ENCODE assay signal across 1 cellular context in the genomic region with DNA sequence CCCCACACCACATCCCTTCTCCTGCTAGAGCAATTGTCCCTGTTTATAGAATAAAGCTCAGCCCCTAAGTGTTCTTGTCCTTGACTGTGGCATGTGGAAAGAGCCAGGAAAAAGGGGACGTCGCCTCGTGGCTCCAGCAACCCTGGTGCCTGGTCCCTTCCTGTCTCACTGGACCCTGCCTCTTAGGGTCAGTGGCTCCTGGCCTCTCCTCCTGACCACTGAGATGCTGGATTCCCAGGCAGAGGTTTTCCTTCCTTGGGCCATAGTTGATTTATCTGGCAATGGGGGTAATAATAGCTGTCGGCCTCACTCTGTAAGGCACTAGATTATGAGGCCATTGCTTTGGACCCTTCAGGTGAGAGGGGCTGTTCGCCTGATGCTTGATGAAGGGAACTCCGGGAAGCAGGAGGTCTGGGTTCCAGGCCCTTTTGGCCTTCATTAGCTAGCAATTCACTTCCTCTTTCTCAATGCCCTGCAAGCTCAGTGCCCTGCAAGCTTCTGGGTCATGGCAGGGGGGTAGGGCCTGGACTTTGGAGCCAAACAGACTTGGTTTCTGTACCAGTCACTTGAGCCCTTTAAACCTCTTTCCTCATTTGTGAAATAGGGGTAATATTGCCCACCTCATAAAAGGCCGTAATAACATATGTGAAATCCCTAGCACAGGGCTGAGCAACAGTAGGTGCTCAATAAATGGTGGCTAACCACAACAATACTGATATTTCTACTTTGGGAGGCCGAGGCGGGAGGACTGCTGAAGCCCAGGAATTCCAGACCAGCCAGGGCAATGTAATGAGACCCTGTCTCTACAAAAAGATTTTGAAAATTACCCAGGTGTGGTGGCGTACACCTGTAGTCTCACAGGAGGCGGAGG.
TF ChIP-seq lines count a peak whose summit lies in the region.

No MANE protein-coding gene starts in this region.

TF ChIP-seq in HepG2, 621 proteins besides CTCF, POLR2A, EP300 and RAD21 (continued from another document and continues in another):
- TF ChIP-seq NR2F2 (IDR thresholded peaks at IDR 0.05; ENCODE audit: borderline replicate concordance, low read depth) (peak; percentile 49; the same call in 1 of the 2 replicates), ZNF562 (CRISPR knock-in tag; IDR thresholded peaks at IDR 0.05; ENCODE audit: borderline replicate concordance) (no peak), DNMT1 (CRISPR knock-in tag; IDR thresholded peaks at IDR 0.05) (no peak), ZNF749 (CRISPR knock-in tag; IDR thresholded peaks at IDR 0.05; ENCODE audit: borderline replicate concordance) (no peak), ASH2L (IDR thresholded peaks at IDR 0.05; ENCODE audit: insufficient read length, low read depth, low read length) (peak; percentile 1), ESRRA (CRISPR knock-in tag; IDR thresholded peaks at IDR 0.05; ENCODE audit: low read depth) (no peak), HMG20A (CRISPR knock-in tag; IDR thresholded peaks at IDR 0.05; ENCODE audit: borderline replicate concordance) (no peak), SRSF9 (IDR thresholded peaks at IDR 0.05; ENCODE audit: borderline replicate concordance, insufficient read depth, low read depth, low read length, poor library complexity, severe bottlenecking) (no peak), EEA1 (CRISPR knock-in tag; IDR thresholded peaks at IDR 0.05; ENCODE audit: borderline replicate concordance) (no peak), ZNF367 (CRISPR knock-in tag; IDR thresholded peaks at IDR 0.05; ENCODE audit: borderline replicate concordance) (no peak)
- TF ChIP-seq, protein P1, sequence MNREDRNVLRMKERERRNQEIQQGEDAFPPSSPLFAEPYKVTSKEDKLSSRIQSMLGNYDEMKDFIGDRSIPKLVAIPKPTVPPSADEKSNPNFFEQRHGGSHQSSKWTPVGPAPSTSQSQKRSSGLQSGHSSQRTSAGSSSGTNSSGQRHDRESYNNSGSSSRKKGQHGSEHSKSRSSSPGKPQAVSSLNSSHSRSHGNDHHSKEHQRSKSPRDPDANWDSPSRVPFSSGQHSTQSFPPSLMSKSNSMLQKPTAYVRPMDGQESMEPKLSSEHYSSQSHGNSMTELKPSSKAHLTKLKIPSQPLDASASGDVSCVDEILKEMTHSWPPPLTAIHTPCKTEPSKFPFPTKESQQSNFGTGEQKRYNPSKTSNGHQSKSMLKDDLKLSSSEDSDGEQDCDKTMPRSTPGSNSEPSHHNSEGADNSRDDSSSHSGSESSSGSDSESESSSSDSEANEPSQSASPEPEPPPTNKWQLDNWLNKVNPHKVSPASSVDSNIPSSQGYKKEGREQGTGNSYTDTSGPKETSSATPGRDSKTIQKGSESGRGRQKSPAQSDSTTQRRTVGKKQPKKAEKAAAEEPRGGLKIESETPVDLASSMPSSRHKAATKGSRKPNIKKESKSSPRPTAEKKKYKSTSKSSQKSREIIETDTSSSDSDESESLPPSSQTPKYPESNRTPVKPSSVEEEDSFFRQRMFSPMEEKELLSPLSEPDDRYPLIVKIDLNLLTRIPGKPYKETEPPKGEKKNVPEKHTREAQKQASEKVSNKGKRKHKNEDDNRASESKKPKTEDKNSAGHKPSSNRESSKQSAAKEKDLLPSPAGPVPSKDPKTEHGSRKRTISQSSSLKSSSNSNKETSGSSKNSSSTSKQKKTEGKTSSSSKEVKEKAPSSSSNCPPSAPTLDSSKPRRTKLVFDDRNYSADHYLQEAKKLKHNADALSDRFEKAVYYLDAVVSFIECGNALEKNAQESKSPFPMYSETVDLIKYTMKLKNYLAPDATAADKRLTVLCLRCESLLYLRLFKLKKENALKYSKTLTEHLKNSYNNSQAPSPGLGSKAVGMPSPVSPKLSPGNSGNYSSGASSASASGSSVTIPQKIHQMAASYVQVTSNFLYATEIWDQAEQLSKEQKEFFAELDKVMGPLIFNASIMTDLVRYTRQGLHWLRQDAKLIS (CRISPR knock-in tag; IDR thresholded peaks at IDR 0.05) = no peak
- TF ChIP-seq, protein P2, sequence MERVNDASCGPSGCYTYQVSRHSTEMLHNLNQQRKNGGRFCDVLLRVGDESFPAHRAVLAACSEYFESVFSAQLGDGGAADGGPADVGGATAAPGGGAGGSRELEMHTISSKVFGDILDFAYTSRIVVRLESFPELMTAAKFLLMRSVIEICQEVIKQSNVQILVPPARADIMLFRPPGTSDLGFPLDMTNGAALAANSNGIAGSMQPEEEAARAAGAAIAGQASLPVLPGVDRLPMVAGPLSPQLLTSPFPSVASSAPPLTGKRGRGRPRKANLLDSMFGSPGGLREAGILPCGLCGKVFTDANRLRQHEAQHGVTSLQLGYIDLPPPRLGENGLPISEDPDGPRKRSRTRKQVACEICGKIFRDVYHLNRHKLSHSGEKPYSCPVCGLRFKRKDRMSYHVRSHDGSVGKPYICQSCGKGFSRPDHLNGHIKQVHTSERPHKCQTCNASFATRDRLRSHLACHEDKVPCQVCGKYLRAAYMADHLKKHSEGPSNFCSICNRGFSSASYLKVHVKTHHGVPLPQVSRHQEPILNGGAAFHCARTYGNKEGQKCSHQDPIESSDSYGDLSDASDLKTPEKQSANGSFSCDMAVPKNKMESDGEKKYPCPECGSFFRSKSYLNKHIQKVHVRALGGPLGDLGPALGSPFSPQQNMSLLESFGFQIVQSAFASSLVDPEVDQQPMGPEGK (CRISPR knock-in tag; IDR thresholded peaks at IDR 0.05) = peak; percentile 28; the same call in 1 of the 2 replicates
- TF ChIP-seq, protein P3, sequence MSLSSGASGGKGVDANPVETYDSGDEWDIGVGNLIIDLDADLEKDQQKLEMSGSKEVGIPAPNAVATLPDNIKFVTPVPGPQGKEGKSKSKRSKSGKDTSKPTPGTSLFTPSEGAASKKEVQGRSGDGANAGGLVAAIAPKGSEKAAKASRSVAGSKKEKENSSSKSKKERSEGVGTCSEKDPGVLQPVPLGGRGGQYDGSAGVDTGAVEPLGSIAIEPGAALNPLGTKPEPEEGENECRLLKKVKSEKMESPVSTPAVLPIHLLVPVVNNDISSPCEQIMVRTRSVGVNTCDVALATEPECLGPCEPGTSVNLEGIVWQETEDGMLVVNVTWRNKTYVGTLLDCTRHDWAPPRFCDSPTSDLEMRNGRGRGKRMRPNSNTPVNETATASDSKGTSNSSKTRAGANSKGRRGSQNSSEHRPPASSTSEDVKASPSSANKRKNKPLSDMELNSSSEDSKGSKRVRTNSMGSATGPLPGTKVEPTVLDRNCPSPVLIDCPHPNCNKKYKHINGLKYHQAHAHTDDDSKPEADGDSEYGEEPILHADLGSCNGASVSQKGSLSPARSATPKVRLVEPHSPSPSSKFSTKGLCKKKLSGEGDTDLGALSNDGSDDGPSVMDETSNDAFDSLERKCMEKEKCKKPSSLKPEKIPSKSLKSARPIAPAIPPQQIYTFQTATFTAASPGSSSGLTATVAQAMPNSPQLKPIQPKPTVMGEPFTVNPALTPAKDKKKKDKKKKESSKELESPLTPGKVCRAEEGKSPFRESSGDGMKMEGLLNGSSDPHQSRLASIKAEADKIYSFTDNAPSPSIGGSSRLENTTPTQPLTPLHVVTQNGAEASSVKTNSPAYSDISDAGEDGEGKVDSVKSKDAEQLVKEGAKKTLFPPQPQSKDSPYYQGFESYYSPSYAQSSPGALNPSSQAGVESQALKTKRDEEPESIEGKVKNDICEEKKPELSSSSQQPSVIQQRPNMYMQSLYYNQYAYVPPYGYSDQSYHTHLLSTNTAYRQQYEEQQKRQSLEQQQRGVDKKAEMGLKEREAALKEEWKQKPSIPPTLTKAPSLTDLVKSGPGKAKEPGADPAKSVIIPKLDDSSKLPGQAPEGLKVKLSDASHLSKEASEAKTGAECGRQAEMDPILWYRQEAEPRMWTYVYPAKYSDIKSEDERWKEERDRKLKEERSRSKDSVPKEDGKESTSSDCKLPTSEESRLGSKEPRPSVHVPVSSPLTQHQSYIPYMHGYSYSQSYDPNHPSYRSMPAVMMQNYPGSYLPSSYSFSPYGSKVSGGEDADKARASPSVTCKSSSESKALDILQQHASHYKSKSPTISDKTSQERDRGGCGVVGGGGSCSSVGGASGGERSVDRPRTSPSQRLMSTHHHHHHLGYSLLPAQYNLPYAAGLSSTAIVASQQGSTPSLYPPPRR (CRISPR knock-in tag; IDR thresholded peaks at IDR 0.05; ENCODE audit: borderline replicate concordance) = 0 out of 2 replicates have a peak, but pooled peaks have one; percentile 27
- TF ChIP-seq, protein P4, sequence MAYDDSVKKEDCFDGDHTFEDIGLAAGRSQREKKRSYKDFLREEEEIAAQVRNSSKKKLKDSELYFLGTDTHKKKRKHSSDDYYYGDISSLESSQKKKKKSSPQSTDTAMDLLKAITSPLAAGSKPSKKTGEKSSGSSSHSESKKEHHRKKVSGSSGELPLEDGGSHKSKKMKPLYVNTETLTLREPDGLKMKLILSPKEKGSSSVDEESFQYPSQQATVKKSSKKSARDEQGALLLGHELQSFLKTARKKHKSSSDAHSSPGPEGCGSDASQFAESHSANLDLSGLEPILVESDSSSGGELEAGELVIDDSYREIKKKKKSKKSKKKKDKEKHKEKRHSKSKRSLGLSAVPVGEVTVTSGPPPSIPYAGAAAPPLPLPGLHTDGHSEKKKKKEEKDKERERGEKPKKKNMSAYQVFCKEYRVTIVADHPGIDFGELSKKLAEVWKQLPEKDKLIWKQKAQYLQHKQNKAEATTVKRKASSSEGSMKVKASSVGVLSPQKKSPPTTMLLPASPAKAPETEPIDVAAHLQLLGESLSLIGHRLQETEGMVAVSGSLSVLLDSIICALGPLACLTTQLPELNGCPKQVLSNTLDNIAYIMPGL (CRISPR knock-in tag; IDR thresholded peaks at IDR 0.05; ENCODE audit: borderline replicate concordance in 1 of 2, low read depth in 1 of 2) = 0 out of 4 replicates have a peak, but pooled peaks of 1 of the 2 experiments have one; percentile 17
- TF ChIP-seq, protein P5, sequence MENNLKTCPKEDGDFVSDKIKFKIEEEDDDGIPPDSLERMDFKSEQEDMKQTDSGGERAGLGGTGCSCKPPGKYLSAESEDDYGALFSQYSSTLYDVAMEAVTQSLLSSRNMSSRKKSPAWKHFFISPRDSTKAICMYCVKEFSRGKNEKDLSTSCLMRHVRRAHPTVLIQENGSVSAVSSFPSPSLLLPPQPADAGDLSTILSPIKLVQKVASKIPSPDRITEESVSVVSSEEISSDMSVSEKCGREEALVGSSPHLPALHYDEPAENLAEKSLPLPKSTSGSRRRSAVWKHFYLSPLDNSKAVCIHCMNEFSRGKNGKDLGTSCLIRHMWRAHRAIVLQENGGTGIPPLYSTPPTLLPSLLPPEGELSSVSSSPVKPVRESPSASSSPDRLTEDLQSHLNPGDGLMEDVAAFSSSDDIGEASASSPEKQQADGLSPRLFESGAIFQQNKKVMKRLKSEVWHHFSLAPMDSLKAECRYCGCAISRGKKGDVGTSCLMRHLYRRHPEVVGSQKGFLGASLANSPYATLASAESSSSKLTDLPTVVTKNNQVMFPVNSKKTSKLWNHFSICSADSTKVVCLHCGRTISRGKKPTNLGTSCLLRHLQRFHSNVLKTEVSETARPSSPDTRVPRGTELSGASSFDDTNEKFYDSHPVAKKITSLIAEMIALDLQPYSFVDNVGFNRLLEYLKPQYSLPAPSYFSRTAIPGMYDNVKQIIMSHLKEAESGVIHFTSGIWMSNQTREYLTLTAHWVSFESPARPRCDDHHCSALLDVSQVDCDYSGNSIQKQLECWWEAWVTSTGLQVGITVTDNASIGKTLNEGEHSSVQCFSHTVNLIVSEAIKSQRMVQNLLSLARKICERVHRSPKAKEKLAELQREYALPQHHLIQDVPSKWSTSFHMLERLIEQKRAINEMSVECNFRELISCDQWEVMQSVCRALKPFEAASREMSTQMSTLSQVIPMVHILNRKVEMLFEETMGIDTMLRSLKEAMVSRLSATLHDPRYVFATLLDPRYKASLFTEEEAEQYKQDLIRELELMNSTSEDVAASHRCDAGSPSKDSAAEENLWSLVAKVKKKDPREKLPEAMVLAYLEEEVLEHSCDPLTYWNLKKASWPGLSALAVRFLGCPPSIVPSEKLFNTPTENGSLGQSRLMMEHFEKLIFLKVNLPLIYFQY (CRISPR knock-in tag; IDR thresholded peaks at IDR 0.05; ENCODE audit: borderline replicate concordance) = 0 out of 2 replicates have a peak, but pooled peaks have one; percentile 22
- TF ChIP-seq, protein P6, sequence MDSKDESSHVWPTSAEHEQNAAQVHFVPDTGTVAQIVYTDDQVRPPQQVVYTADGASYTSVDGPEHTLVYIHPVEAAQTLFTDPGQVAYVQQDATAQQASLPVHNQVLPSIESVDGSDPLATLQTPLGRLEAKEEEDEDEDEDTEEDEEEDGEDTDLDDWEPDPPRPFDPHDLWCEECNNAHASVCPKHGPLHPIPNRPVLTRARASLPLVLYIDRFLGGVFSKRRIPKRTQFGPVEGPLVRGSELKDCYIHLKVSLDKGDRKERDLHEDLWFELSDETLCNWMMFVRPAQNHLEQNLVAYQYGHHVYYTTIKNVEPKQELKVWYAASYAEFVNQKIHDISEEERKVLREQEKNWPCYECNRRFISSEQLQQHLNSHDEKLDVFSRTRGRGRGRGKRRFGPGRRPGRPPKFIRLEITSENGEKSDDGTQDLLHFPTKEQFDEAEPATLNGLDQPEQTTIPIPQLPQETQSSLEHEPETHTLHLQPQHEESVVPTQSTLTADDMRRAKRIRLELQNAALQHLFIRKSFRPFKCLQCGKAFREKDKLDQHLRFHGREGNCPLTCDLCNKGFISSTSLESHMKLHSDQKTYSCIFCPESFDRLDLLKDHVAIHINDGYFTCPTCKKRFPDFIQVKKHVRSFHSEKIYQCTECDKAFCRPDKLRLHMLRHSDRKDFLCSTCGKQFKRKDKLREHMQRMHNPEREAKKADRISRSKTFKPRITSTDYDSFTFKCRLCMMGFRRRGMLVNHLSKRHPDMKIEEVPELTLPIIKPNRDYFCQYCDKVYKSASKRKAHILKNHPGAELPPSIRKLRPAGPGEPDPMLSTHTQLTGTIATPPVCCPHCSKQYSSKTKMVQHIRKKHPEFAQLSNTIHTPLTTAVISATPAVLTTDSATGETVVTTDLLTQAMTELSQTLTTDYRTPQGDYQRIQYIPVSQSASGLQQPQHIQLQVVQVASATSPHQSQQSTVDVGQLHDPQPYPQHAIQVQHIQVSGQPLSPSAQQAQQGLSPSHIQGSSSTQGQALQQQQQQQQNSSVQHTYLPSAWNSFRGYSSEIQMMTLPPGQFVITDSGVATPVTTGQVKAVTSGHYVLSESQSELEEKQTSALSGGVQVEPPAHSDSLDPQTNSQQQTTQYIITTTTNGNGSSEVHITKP (CRISPR knock-in tag; IDR thresholded peaks at IDR 0.05; ENCODE audit: low read depth) = no peak
- TF ChIP-seq, protein P7, sequence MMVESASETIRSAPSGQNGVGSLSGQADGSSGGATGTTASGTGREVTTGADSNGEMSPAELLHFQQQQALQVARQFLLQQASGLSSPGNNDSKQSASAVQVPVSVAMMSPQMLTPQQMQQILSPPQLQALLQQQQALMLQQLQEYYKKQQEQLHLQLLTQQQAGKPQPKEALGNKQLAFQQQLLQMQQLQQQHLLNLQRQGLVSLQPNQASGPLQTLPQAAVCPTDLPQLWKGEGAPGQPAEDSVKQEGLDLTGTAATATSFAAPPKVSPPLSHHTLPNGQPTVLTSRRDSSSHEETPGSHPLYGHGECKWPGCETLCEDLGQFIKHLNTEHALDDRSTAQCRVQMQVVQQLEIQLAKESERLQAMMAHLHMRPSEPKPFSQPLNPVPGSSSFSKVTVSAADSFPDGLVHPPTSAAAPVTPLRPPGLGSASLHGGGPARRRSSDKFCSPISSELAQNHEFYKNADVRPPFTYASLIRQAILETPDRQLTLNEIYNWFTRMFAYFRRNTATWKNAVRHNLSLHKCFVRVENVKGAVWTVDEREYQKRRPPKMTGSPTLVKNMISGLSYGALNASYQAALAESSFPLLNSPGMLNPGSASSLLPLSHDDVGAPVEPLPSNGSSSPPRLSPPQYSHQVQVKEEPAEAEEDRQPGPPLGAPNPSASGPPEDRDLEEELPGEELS (CRISPR knock-in tag; IDR thresholded peaks at IDR 0.05) = no peak
